8 cellular contexts compared by ENCODE assay signal in the genomic region with DNA sequence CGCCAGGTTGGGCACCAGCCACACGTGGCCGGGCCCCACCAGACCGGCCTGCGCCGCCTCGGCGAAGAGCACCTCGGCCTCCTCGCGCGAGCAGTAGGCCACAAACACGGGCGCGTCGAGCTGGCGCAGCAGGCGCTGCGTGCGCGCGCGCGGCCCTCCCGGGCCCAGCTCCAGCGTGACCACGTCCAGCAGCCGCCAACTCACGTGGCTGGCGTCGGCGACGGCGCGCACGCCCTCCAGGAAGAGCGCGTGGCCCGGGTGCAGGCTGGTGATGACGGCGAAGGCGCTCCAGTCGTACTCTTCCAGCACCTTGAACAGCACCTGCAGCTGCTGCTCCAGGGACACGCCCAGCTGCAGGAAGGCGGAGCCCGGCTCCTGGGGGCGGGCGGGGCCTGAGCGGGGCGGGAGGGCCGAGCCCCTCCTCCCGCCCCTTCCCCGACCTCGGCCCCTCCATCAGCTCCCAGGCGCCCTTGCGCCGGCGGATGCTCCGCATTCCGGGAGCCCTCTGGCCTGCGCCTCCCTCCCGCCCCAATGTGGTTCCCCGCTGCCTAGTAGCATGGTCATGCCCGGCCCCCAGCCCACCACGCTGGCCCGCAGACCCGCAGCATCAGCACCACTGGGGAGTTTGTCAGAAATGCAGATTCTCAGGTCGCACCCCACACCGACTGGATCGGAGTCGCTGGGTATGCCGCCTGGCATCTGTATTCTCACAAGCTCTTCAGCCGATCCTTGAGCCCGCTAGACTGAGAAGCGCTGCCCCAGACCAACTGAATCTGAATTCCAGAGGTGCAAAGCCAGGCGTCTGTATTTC. TPM values are rescaled to one million over a fixed set of nuclear protein-coding genes. Genes with fewer than 3 reads are reported as not detected.
DNase-seq lines count a peak whose midpoint lies in the region; ATAC-seq lines count a peak whose summit lies in the region.

No MANE protein-coding gene starts in this region.

- peaks cover 0 to 3% (median 0%) of the 10 kb centered on the region in 7 donors for H3K9me3 Mint-ChIP-seq in CD4-positive, CD25-positive, alpha-beta regulatory T cell
- H3K9me3 Mint-ChIP-seq in stimulated activated naive CD8-positive, alpha-beta T cell treated with anti-CD3 and anti-CD28 coated beads, Interleukin-15, amount 100 ng/mL, for 72 hours: no peaks in the 10 kb centered on the region

- peaks cover 12% of the 10 kb centered on the region for H3K4me1 ChIP-seq in CD4-positive, CD25-positive, alpha-beta regulatory T cell (ENCODE audit: control insufficient read depth, insufficient read depth, low read length, poor library complexity, severe bottlenecking)

- no peaks in the 10 kb centered on the region for H3K36me3 ChIP-seq in CD4-positive, CD25-positive, alpha-beta regulatory T cell (ENCODE audit: control insufficient read depth, insufficient read depth, low read length)

- ATAC-seq in CD4-positive, CD25-positive, alpha-beta regulatory T cell (ENCODE audit: low read depth in 2 of 2): peak; percentile 76 to 82
- ATAC-seq in left lobe of liver (peak; percentile 27), HG03565 (IDR thresholded peaks at IDR 0.05; ENCODE audit: unreplicated experiment) (no peak)
- ATAC-seq in stimulated activated naive CD8-positive, alpha-beta T cell treated with anti-CD3 and anti-CD28 coated beads, Interleukin-15, amount 100 ng/mL, for 72 hours: peak; percentile 82

- no peaks in the 10 kb centered on the region for H3K9me3 ChIP-seq in CD4-positive, CD25-positive, alpha-beta regulatory T cell (ENCODE audit: control insufficient read depth in 2 of 2, low read length in 2 of 2)

- peaks cover 0 to 12% (median 3%) of the 10 kb centered on the region in 4 donors for H3K4me1 Mint-ChIP-seq in CD4-positive, CD25-positive, alpha-beta regulatory T cell
- peaks cover 9% of the 10 kb centered on the region for H3K4me1 Mint-ChIP-seq in stimulated activated naive CD8-positive, alpha-beta T cell treated with anti-CD3 and anti-CD28 coated beads, Interleukin-15, amount 100 ng/mL, for 72 hours

- no peak overlapping the region for H3K27ac ChIP-seq in CD4-positive, CD25-positive, alpha-beta regulatory T cell (ENCODE audit: insufficient read depth, low read length, poor library complexity, severe bottlenecking)
- H3K27ac ChIP-seq in substantia nigra (ENCODE audit: low read depth, low read length, poor library complexity, severe bottlenecking): no peak overlapping the region

- H3K4me3 Mint-ChIP-seq in CD4-positive, CD25-positive, alpha-beta regulatory T cell: peak overlapping the region; percentile 12 to 87 (median 74)
- H3K4me3 Mint-ChIP-seq in stimulated activated naive CD8-positive, alpha-beta T cell treated with anti-CD3 and anti-CD28 coated beads, Interleukin-15, amount 100 ng/mL, for 72 hours: peak overlapping the region; percentile 68 to 77

- peak; percentile 40 to 80 (median 49) for DNase-seq in CD4-positive, CD25-positive, alpha-beta regulatory T cell
- peak; percentile 71 to 73 for DNase-seq in NCI-H1930 (lab: John Stamatoyannopoulos, UW)
- DNase-seq in activated T-helper 1 cell treated with anti-CD3 and anti-CD28 coated beads, Interleukin-2, amount 50 U/mL, for 16 hours (ENCODE audit: low read depth in 1 of 2, low spot score in 1 of 2): peak; percentile 21 to 47
- DNase-seq in left lobe of liver (ENCODE audit: low spot score): no peak
- DNase-seq in stimulated activated naive CD8-positive, alpha-beta T cell treated with anti-CD3 and anti-CD28 coated beads, Interleukin-15, amount 100 ng/mL, for 72 hours: peak; percentile 47 to 61
- no peak for DNase-seq in substantia nigra (lab: John Stamatoyannopoulos, UW)
- DNase-seq in NCI-H1436 (lab: John Stamatoyannopoulos, UW): no peak

- peaks cover 10% of the 10 kb centered on the region for H3K27me3 ChIP-seq in CD4-positive, CD25-positive, alpha-beta regulatory T cell (ENCODE audit: control insufficient read depth, insufficient read depth, low read length)

- H3K4me3 ChIP-seq in CD4-positive, CD25-positive, alpha-beta regulatory T cell (ENCODE audit: low read depth, low read length): no peak overlapping the region

- peaks cover 56% of the 10 kb centered on the region for H3K27me3 Mint-ChIP-seq in CD4-positive, CD25-positive, alpha-beta regulatory T cell
- H3K27me3 Mint-ChIP-seq in stimulated activated naive CD8-positive, alpha-beta T cell treated with anti-CD3 and anti-CD28 coated beads, Interleukin-15, amount 100 ng/mL, for 72 hours: peaks cover 65% of the 10 kb centered on the region

- no peak overlapping the region for H3K27ac Mint-ChIP-seq in CD4-positive, CD25-positive, alpha-beta regulatory T cell
- H3K27ac Mint-ChIP-seq in stimulated activated naive CD8-positive, alpha-beta T cell treated with anti-CD3 and anti-CD28 coated beads, Interleukin-15, amount 100 ng/mL, for 72 hours: peak overlapping the region in 1 of 2 donors; percentile 15

- H3K36me3 Mint-ChIP-seq in CD4-positive, CD25-positive, alpha-beta regulatory T cell: no peaks in the 10 kb centered on the region

RNA-seq across cellular contexts. Expression of a gene that starts 7.2 kb away (rescaled TPM):
- total RNA-seq in CD4-positive, CD25-positive, alpha-beta regulatory T cell: not detected
- polyA plus RNA-seq in CD4-positive, CD25-positive, alpha-beta regulatory T cell: not detected
- not detected for total RNA-seq in left lobe of liver

RNA-seq across cellular contexts. Expression of a gene that starts 20.4 kb away (rescaled TPM):
- 7.8 TPM for total RNA-seq in CD4-positive, CD25-positive, alpha-beta regulatory T cell
- polyA plus RNA-seq in CD4-positive, CD25-positive, alpha-beta regulatory T cell: 10 to 100 TPM in 2 of 4 donors, 1 to 10 TPM in 2; 5.4 to 15.7 (median 10.5) TPM
- 10.0 TPM for total RNA-seq in left lobe of liver

RNA-seq across cellular contexts. Expression of a gene that starts 41.0 kb away (rescaled TPM):
- total RNA-seq in CD4-positive, CD25-positive, alpha-beta regulatory T cell: not detected
- not detected for polyA plus RNA-seq in CD4-positive, CD25-positive, alpha-beta regulatory T cell
- 1.8 TPM for total RNA-seq in left lobe of liver

Comparison
In these comparisons a context has a peak if more than half of its experiments do, and no peak if none do; other contexts are left out.
1. DNase-seq: peak in CD4-positive, CD25-positive, alpha-beta regulatory T cell (3 of 3), NCI-H1930 (2 of 2), activated T-helper 1 cell treated with anti-CD3 and anti-CD28 coated beads, Interleukin-2, amount 50 U/mL, for 16 hours (2 of 2) and stimulated activated naive CD8-positive, alpha-beta T cell treated with anti-CD3 and anti-CD28 coated beads, Interleukin-15, amount 100 ng/mL, for 72 hours (2 of 2); none in left lobe of liver (single experiment), substantia nigra (0 of 49) and NCI-H1436 (single experiment).